23 cellular contexts compared by ENCODE assay signal in the genomic region with DNA sequence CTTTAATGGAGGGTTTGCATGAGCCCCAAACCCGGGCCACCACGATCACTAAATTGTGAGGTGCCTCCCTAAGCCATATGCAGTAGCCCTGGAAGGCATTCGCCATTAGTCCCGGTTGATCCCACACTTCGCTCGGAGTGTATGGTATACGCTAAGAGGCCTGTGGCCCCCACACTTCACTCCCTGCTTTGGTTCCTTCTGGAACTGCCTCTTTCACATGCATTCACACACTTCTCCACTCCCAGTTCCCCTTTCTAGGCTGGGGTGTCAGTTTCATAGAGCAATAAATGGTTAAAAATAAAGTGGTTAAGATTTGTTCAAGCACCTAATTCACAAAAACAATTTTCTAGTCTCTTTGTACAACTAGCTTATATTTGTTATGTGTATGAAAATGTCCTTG.
A peak's percentile ranks its signal among the peaks of the same experiment; 100 is the strongest.
DNase-seq lines count a peak whose midpoint lies in the region; ATAC-seq and TF ChIP-seq lines count a peak whose summit lies in the region.
"Had no signal": no experiment of that assay in that cellular context is flagged by ENCODE, and none has a peak within 500 bp of the region (broad histone marks: within the 10 kb centered on the region; RNA-seq: fewer than 3 reads in every experiment).

No MANE protein-coding gene starts in this region.

- H3K4me1 ChIP-seq in smooth muscle cell (ENCODE audit: low read depth): peaks cover 3% of the 10 kb centered on the region
- H3K4me1 ChIP-seq in Peyer's patch: no peaks in the 10 kb centered on the region
- H3K4me1 ChIP-seq: SJSA1 had no signal

- H3K79me2 ChIP-seq in smooth muscle cell (ENCODE audit: low read depth): no peaks in the 10 kb centered on the region

- H3K9ac ChIP-seq in smooth muscle cell (ENCODE audit: low read depth): no peak overlapping the region

- H2AFZ ChIP-seq in smooth muscle cell (ENCODE audit: low read depth): peak overlapping the region; percentile 37
- H2AFZ ChIP-seq: PC-9 had no signal

- TF ChIP-seq CTCF in smooth muscle cell (IDR thresholded peaks at IDR 0.05; ENCODE audit: borderline replicate concordance, insufficient read depth, poor library complexity, severe bottlenecking) (no peak), Peyer's patch (IDR thresholded peaks at IDR 0.05) (no peak)

- H3K27me3 ChIP-seq in smooth muscle cell (ENCODE audit: low read depth): no peaks in the 10 kb centered on the region
- H3K27me3 ChIP-seq in Peyer's patch: no peaks in the 10 kb centered on the region
- H3K27me3 ChIP-seq: SJSA1 had no signal

- peak; percentile 46 for ATAC-seq in HG02885 (IDR thresholded peaks at IDR 0.05; ENCODE audit: poor library complexity, unreplicated experiment)
- ATAC-seq: esophagus mucosa, natural killer cell had no signal

- DNase-seq in SIG-M5 treated with dmso at 0.1 percent for 504 hours (lab: John Stamatoyannopoulos, UW; ENCODE audit: unreplicated experiment) (peak; percentile 57), SIG-M5 (lab: John Stamatoyannopoulos, UW) (no peak), MV-4-11 (lab: John Stamatoyannopoulos, UW) (peak; percentile 87), smooth muscle cell (lab: John Stamatoyannopoulos, UW; ENCODE audit: unreplicated experiment) (no peak), Peyer's patch (no peak), DMS79 treated with DMSO at 0.1 percent for 48 hours (lab: John Stamatoyannopoulos, UW) (no peak)
- no peak for DNase-seq in stimulated activated CD4-positive, alpha-beta T cell treated with anti-CD3 and anti-CD28 coated beads, Interleukin-2, amount 100 ng/mL, for 24 hours
- DNase-seq: activated CD8-positive, alpha-beta memory T cell treated with anti-CD3 and anti-CD28 coated beads for 24 hours; activated T-cell treated with anti-CD3 and anti-CD28 coated beads, Interleukin-2, amount 50 U/mL, for 48 hours; effector CD4-positive, alpha-beta T cell; GOT3; natural killer cell; NCI-H1417; NCI-H526 treated with DMSO at 0.1 percent for 48 hours; PC-9; posterior cingulate gyrus; stimulated activated CD4-positive, alpha-beta T cell treated with anti-CD3 and anti-CD28 coated beads, Interleukin-1b, Interleukin-23, amount 100 ng/mL, for 48 hours; T-helper 2 cell; trophoblast cell had no signal

- no peak for TF ChIP-seq POLR2A in Peyer's patch (IDR thresholded peaks at IDR 0.05)

- H3K4me3 ChIP-seq in smooth muscle cell (no peak overlapping the region), Peyer's patch (no peak overlapping the region)
- H3K4me3 ChIP-seq: PC-9, SJSA1 had no signal

- H3K27ac ChIP-seq in smooth muscle cell (ENCODE audit: low read depth) (no peak overlapping the region), Peyer's patch (no peak overlapping the region)
- H3K27ac ChIP-seq: 22Rv1, PC-9, SJSA1 had no signal

- H4K20me1 ChIP-seq in smooth muscle cell (ENCODE audit: low read depth): no peaks in the 10 kb centered on the region

- H3K9me3 ChIP-seq in smooth muscle cell (replicated peaks; ENCODE audit: low read depth) (no peaks in the 10 kb centered on the region), Peyer's patch (no peaks in the 10 kb centered on the region)
- H3K9me3 ChIP-seq: SJSA1 had no signal

- H3F3A ChIP-seq in smooth muscle cell (ENCODE audit: low read depth): no peaks in the 10 kb centered on the region

- H3K36me3 ChIP-seq in smooth muscle cell (ENCODE audit: low read depth) (no peaks in the 10 kb centered on the region), Peyer's patch (no peaks in the 10 kb centered on the region)
- H3K36me3 ChIP-seq: SJSA1 had no signal

- WGBS in smooth muscle cell (ENCODE audit: low lambda C conversion rate): 92% methylated on average over 7 of the region's 7 CpGs

- no peak overlapping the region for H3K4me2 ChIP-seq in smooth muscle cell
- H3K4me2 ChIP-seq: PC-9 had no signal

Comparison
In these comparisons a context has a peak if more than half of its experiments do, and no peak if none do; other contexts are left out.
1. DNase-seq: peak in SIG-M5 treated with dmso at 0.1 percent for 504 hours (single experiment) and MV-4-11 (single experiment); none in SIG-M5 (single experiment), smooth muscle cell (single experiment), Peyer's patch (0 of 3), stimulated activated CD4-positive, alpha-beta T cell treated with anti-CD3 and anti-CD28 coated beads, Interleukin-2, amount 100 ng/mL, for 24 hours (0 of 2) and DMS79 treated with DMSO at 0.1 percent for 48 hours (single experiment).